17 cellular contexts compared by ENCODE assay signal in the genomic region with DNA sequence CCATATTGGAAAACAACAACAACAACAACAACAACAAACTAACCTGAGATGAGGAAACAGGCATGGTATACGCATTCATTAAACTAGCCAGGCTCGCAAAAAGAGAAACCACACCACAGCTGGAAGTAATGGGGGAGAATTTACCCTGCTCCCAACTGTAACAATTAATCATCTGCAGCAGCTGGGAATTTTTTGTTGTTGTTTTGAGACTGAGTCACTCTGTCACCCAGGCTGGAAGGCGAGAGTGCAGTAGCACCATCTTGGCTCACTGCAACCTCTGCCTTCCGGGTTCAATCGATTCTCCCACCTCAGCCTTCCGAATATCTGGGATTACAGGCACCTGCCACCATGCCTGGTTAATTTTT. TPM values are rescaled to one million over a fixed set of nuclear protein-coding genes. Genes with fewer than 3 reads are reported as not detected.
DNase-seq lines count a peak whose midpoint lies in the region; ATAC-seq and TF ChIP-seq lines count a peak whose summit lies in the region.
"Had no signal": no experiment of that assay in that cellular context is flagged by ENCODE, and none has a peak within 500 bp of the region (broad histone marks: within the 10 kb centered on the region; RNA-seq: fewer than 3 reads in every experiment).

No MANE protein-coding gene starts in this region.

- CTCF ChIA-PET in naive thymus-derived CD4-positive, alpha-beta T cell (lab: Charles Lee): interaction anchor here (1.2 kb wide), 2 partner anchors 16 to 60 kb away, joined by 3 read pairs; partner anchors contain the start of gene PRPSAP1

- no peak for ATAC-seq in stimulated activated memory B cell treated with anti-CD40 and anti-IgM and Interleukin-4, amounts not matched to agents 10 μg/mL and 1 μg/mL and 100 μg/mL, for 72 hours
- no peak for ATAC-seq in naive thymus-derived CD4-positive, alpha-beta T cell
- no peak for ATAC-seq in GM21825 (IDR thresholded peaks at IDR 0.05; ENCODE audit: unreplicated experiment)
- ATAC-seq: HCT116; stimulated activated naive CD8-positive, alpha-beta T cell treated with anti-CD3 and anti-CD28 coated beads, Interleukin-15, amount 100 ng/mL, for 72 hours had no signal

- no peaks in the 10 kb centered on the region for H3K9me3 ChIP-seq in endodermal cell (ENCODE audit: control insufficient read depth, low read length)
- H3K9me3 ChIP-seq in naive thymus-derived CD4-positive, alpha-beta T cell (ENCODE audit: control insufficient read depth in 2 of 3, low read length in 3 of 3): no peaks in the 10 kb centered on the region

- no peaks in the 10 kb centered on the region for H3K27me3 ChIP-seq in endodermal cell (ENCODE audit: control insufficient read depth, insufficient read depth, low read length, poor library complexity, severe bottlenecking)
- no peaks in the 10 kb centered on the region for H3K27me3 ChIP-seq in naive thymus-derived CD4-positive, alpha-beta T cell (ENCODE audit: control insufficient read depth in 2 of 2, insufficient read depth in 2 of 2, low read length in 2 of 2)
- H3K27me3 ChIP-seq: hepatocyte had no signal

- peaks cover 3% of the 10 kb centered on the region for H3K4me1 Mint-ChIP-seq in endodermal cell
- H3K4me1 Mint-ChIP-seq in stimulated activated memory B cell treated with anti-CD40 and anti-IgM and Interleukin-4, amounts not matched to agents 10 μg/mL and 1 μg/mL and 100 μg/mL, for 72 hours: no peaks in the 10 kb centered on the region
- peaks cover 0 to 10% (median 4%) of the 10 kb centered on the region in 7 donors for H3K4me1 Mint-ChIP-seq in naive thymus-derived CD4-positive, alpha-beta T cell
- H3K4me1 Mint-ChIP-seq: stimulated activated naive CD8-positive, alpha-beta T cell treated with anti-CD3 and anti-CD28 coated beads, Interleukin-15, amount 100 ng/mL, for 72 hours had no signal

- H3K36me3 Mint-ChIP-seq in endodermal cell (ENCODE audit: low read depth): peaks cover 34% of the 10 kb centered on the region
- H3K36me3 Mint-ChIP-seq in stimulated activated memory B cell treated with anti-CD40 and anti-IgM and Interleukin-4, amounts not matched to agents 10 μg/mL and 1 μg/mL and 100 μg/mL, for 72 hours: peaks cover 21% of the 10 kb centered on the region
- peaks cover 3 to 20% (median 16%) of the 10 kb centered on the region in 5 donors for H3K36me3 Mint-ChIP-seq in naive thymus-derived CD4-positive, alpha-beta T cell

- no peak overlapping the region for H3K27ac ChIP-seq in endodermal cell (ENCODE audit: low read depth, low read length)
- H3K27ac ChIP-seq in naive thymus-derived CD4-positive, alpha-beta T cell (ENCODE audit: low read depth, low read length): no peak overlapping the region
- H3K27ac ChIP-seq: hepatocyte had no signal

- H3K4me1 ChIP-seq in endodermal cell (ENCODE audit: control insufficient read depth, insufficient read depth, low read length): no peaks in the 10 kb centered on the region
- no peaks in the 10 kb centered on the region for H3K4me1 ChIP-seq in naive thymus-derived CD4-positive, alpha-beta T cell (ENCODE audit: control insufficient read depth in 2 of 2, insufficient read depth in 2 of 2, low read length in 2 of 2)

- no peaks in the 10 kb centered on the region for H3K9me3 Mint-ChIP-seq in endodermal cell
- H3K9me3 Mint-ChIP-seq in stimulated activated memory B cell treated with anti-CD40 and anti-IgM and Interleukin-4, amounts not matched to agents 10 μg/mL and 1 μg/mL and 100 μg/mL, for 72 hours: no peaks in the 10 kb centered on the region
- H3K9me3 Mint-ChIP-seq in naive thymus-derived CD4-positive, alpha-beta T cell: no peaks in the 10 kb centered on the region
- H3K9me3 Mint-ChIP-seq: activated naive CD8-positive, alpha-beta T cell treated with anti-CD3 and anti-CD28 coated beads, Interleukin-2, amount 10 ng/mL, durations not matched to agents 7 days and 5 days; activated T-helper 1 cell treated with anti-CD3 and anti-CD28 coated beads, Interleukin-12 subunit alpha, Interleukin-12 subunit beta, Interleukin-2, Interleukin-4 antibody, amounts not matched to agents 30 ng/mL and 10 ng/mL and 1 ng/mL, durations not matched to agents 14 hours and 24 hours and 36 hours; stimulated activated naive CD8-positive, alpha-beta T cell treated with anti-CD3 and anti-CD28 coated beads, Interleukin-15, amount 100 ng/mL, for 72 hours; T-helper 1 cell treated with Interleukin-12 subunit alpha and Interleukin-12 subunit beta and Interleukin-4 antibody, amounts not matched to agents 30 μg/mL and 1 μg/mL, for 36 hours had no signal

- no peaks in the 10 kb centered on the region for H3K27me3 Mint-ChIP-seq in endodermal cell (ENCODE audit: insufficient read depth)
- H3K27me3 Mint-ChIP-seq in stimulated activated memory B cell treated with anti-CD40 and anti-IgM and Interleukin-4, amounts not matched to agents 10 μg/mL and 1 μg/mL and 100 μg/mL, for 72 hours: no peaks in the 10 kb centered on the region
- no peaks in the 10 kb centered on the region for H3K27me3 Mint-ChIP-seq in naive thymus-derived CD4-positive, alpha-beta T cell
- H3K27me3 Mint-ChIP-seq: activated naive CD8-positive, alpha-beta T cell treated with anti-CD3 and anti-CD28 coated beads, Interleukin-2, amount 10 ng/mL, durations not matched to agents 7 days and 5 days; stimulated activated naive CD8-positive, alpha-beta T cell treated with anti-CD3 and anti-CD28 coated beads, Interleukin-15, amount 100 ng/mL, for 72 hours had no signal

- 93 to 95% methylated on average over 4 to 6 of the region's 6 CpGs for WGBS in endodermal cell (ENCODE audit: insufficient coverage in 1 of 2, insufficient read length in 1 of 2), 2 experiments

- no peak overlapping the region for H3K4me3 Mint-ChIP-seq in endodermal cell
- no peak overlapping the region for H3K4me3 Mint-ChIP-seq in stimulated activated memory B cell treated with anti-CD40 and anti-IgM and Interleukin-4, amounts not matched to agents 10 μg/mL and 1 μg/mL and 100 μg/mL, for 72 hours
- H3K4me3 Mint-ChIP-seq in naive thymus-derived CD4-positive, alpha-beta T cell: no peak overlapping the region
- H3K4me3 Mint-ChIP-seq: activated naive CD8-positive, alpha-beta T cell treated with anti-CD3 and anti-CD28 coated beads, Interleukin-2, amount 10 ng/mL, durations not matched to agents 7 days and 5 days; activated T-helper 1 cell treated with anti-CD3 and anti-CD28 coated beads, Interleukin-12 subunit alpha, Interleukin-12 subunit beta, Interleukin-2, Interleukin-4 antibody, amounts not matched to agents 30 ng/mL and 10 ng/mL and 1 ng/mL, durations not matched to agents 14 hours and 24 hours and 36 hours; stimulated activated naive CD8-positive, alpha-beta T cell treated with anti-CD3 and anti-CD28 coated beads, Interleukin-15, amount 100 ng/mL, for 72 hours; T-helper 1 cell treated with Interleukin-12 subunit alpha and Interleukin-12 subunit beta and Interleukin-4 antibody, amounts not matched to agents 30 μg/mL and 1 μg/mL, for 36 hours had no signal

- POLR2A ChIA-PET in naive thymus-derived CD4-positive, alpha-beta T cell (lab: Charles Lee): interaction anchor here (1.3 kb wide), 1 partner anchor 15 kb away, joined by 4 read pairs; no protein-coding TSS in a partner anchor

- in situ Hi-C loops in KBM-7 (cut with MboI; ENCODE audit: low pct_unique_long_range_greater_than_20kb, low sequenced_read_pairs): no loop called here

- H3K4me3 ChIP-seq in endodermal cell (ENCODE audit: low read length): no peak overlapping the region
- no peak overlapping the region for H3K4me3 ChIP-seq in naive thymus-derived CD4-positive, alpha-beta T cell (ENCODE audit: low read length)
- H3K4me3 ChIP-seq: hepatocyte had no signal

- TF ChIP-seq CTCF in endodermal cell (conservative IDR thresholded peaks at IDR 0.05): no peak

- intact Hi-C loops in naive thymus-derived CD4-positive, alpha-beta T cell (cut with micrococcal nuclease): no loop called here

- peaks cover 15% of the 10 kb centered on the region for H3K36me3 ChIP-seq in endodermal cell (ENCODE audit: control insufficient read depth, insufficient read depth, low read length)
- H3K36me3 ChIP-seq in naive thymus-derived CD4-positive, alpha-beta T cell (ENCODE audit: control insufficient read depth in 2 of 3, insufficient read depth in 3 of 3, low read length in 3 of 3): peaks cover 0 to 7% (median 0%) of the 10 kb centered on the region in 3 experiments

- H3K27ac Mint-ChIP-seq in endodermal cell: peak overlapping the region; percentile 13
- no peak overlapping the region for H3K27ac Mint-ChIP-seq in stimulated activated memory B cell treated with anti-CD40 and anti-IgM and Interleukin-4, amounts not matched to agents 10 μg/mL and 1 μg/mL and 100 μg/mL, for 72 hours
- no peak overlapping the region for H3K27ac Mint-ChIP-seq in naive thymus-derived CD4-positive, alpha-beta T cell
- H3K27ac Mint-ChIP-seq: activated naive CD8-positive, alpha-beta T cell treated with anti-CD3 and anti-CD28 coated beads, Interleukin-2, amount 10 ng/mL, durations not matched to agents 7 days and 5 days; activated T-helper 1 cell treated with anti-CD3 and anti-CD28 coated beads, Interleukin-12 subunit alpha, Interleukin-12 subunit beta, Interleukin-2, Interleukin-4 antibody, amounts not matched to agents 30 ng/mL and 10 ng/mL and 1 ng/mL, durations not matched to agents 14 hours and 24 hours and 36 hours; T-helper 1 cell treated with Interleukin-12 subunit alpha and Interleukin-12 subunit beta and Interleukin-4 antibody, amounts not matched to agents 30 μg/mL and 1 μg/mL, for 36 hours had no signal

- DNase-seq in Daoy (ENCODE audit: low read depth): peak; percentile 67
- peak; percentile 14 for DNase-seq in KBM-7
- DNase-seq in endodermal cell: no peak
- peak; percentile 16 for DNase-seq in renal cortical epithelial cell (ENCODE audit: low read depth)
- DNase-seq in naive thymus-derived CD4-positive, alpha-beta T cell: no peak
- no peak for DNase-seq in activated CD4-positive, alpha-beta T cell treated with anti-CD3 and anti-CD28 coated beads, Interleukin-2, amount 50 U/mL, for 1 hour
- DNase-seq: activated naive CD8-positive, alpha-beta T cell treated with anti-CD3 and anti-CD28 coated beads, Interleukin-2, amount 10 ng/mL, durations not matched to agents 7 days and 5 days; NCI-H1930; retina; SHP77 treated with DMSO at 0.1 percent for 48 hours; stimulated activated naive CD8-positive, alpha-beta T cell treated with anti-CD3 and anti-CD28 coated beads, Interleukin-15, amount 100 ng/mL, for 72 hours had no signal

- no peak overlapping the region for H3K9ac ChIP-seq in endodermal cell (ENCODE audit: extremely low read depth, low read length, poor library complexity, severe bottlenecking)

RNA-seq across cellular contexts. Expression of gene PRPSAP1, which starts 16.3 kb away (rescaled TPM):
- total RNA-seq in Daoy (2014; rRNA removed; shearing (Covaris generic)): 30.3 and 39.2 TPM in 2 replicates
- total RNA-seq in endodermal cell (10 to 100 TPM; 60.9 to 89.8 TPM), renal cortical epithelial cell (54.5 and 58.5 TPM in 2 replicates)
- 70.1 TPM for polyA plus RNA-seq in endodermal cell (2013, experiment 1 of 2)
- 68.6 TPM for polyA plus RNA-seq in endodermal cell (2013, experiment 2 of 2)
- 10 to 100 TPM; 19.6 to 55.9 (median 45.8) TPM for total RNA-seq in naive thymus-derived CD4-positive, alpha-beta T cell
- 10 to 100 TPM; 53.3 to 59.1 TPM for polyA plus RNA-seq in naive thymus-derived CD4-positive, alpha-beta T cell

RNA-seq across cellular contexts. Expression of gene QRICH2, which starts 29.3 kb away (rescaled TPM):
- 0.45 and 1.5 TPM in 2 replicates for total RNA-seq in Daoy (2014; rRNA removed; shearing (Covaris generic))
- 1 to 10 TPM; 3.5 to 5.0 TPM for total RNA-seq in endodermal cell
- polyA plus RNA-seq in endodermal cell (2013, experiment 1 of 2): 2.2 TPM
- 2.1 TPM for polyA plus RNA-seq in endodermal cell (2013, experiment 2 of 2)
- total RNA-seq in renal cortical epithelial cell: 1.4 and 2.8 TPM in 2 replicates
- 1 to 10 TPM; 2.1 to 6.8 (median 4.0) TPM for total RNA-seq in naive thymus-derived CD4-positive, alpha-beta T cell
- under 1 TPM; 0.09 to 0.71 TPM for polyA plus RNA-seq in naive thymus-derived CD4-positive, alpha-beta T cell

RNA-seq across cellular contexts. Expression of gene SPHK1, which starts 47.0 kb away (rescaled TPM):
- 72.9 and 91.9 TPM in 2 replicates for total RNA-seq in Daoy (2014; rRNA removed; shearing (Covaris generic))
- total RNA-seq in endodermal cell (1 to 10 TPM; 1.5 to 1.8 TPM), renal cortical epithelial cell (16.5 and 118 TPM in 2 replicates)
- 8.0 TPM for polyA plus RNA-seq in endodermal cell (2013, experiment 1 of 2)
- polyA plus RNA-seq in endodermal cell (2013, experiment 2 of 2): 6.2 TPM
- 10 to 100 TPM in 1 of 5 experiments, 1 to 10 TPM in 2, under 1 TPM in 2; 0.43 to 14.1 (median 1.9) TPM for total RNA-seq in naive thymus-derived CD4-positive, alpha-beta T cell
- under 1 TPM; 0.45 to 0.46 TPM for polyA plus RNA-seq in naive thymus-derived CD4-positive, alpha-beta T cell

Comparison
In these comparisons a context has a peak if more than half of its experiments do, and no peak if none do; other contexts are left out.
1. DNase-seq: peak in Daoy (single experiment), KBM-7 (single experiment) and renal cortical epithelial cell (single experiment); none in endodermal cell (single experiment), naive thymus-derived CD4-positive, alpha-beta T cell (0 of 9) and activated CD4-positive, alpha-beta T cell treated with anti-CD3 and anti-CD28 coated beads, Interleukin-2, amount 50 U/mL, for 1 hour (single experiment).